In genomic region chr6:70738028-70738427, GRCh38 we compare ENCODE assay signal across 15 cellular contexts.
DNase-seq lines count a peak whose midpoint lies in the region; ATAC-seq, FAIRE-seq and TF ChIP-seq lines count a peak whose summit lies in the region.
"Had no signal": no experiment of that assay in that cellular context is flagged by ENCODE, and none has a peak within 500 bp of the region (broad histone marks: within the 10 kb centered on the region; RNA-seq: fewer than 3 reads in every experiment).

No MANE protein-coding gene starts in this region.

- peak; percentile 22 for DNase-seq in AG10803 (ENCODE audit: low read depth)
- DNase-seq in AG20443 (ENCODE audit: low spot score), result peak; percentile 8
- DNase-seq in astrocyte (ENCODE audit: low read depth), result peak; percentile 23
- peak; percentile 3 for DNase-seq in iris pigment epithelial cell (ENCODE audit: low read depth)
- DNase-seq in D721Med (ENCODE audit: insufficient read length, low spot score), result no peak
- no peak for DNase-seq in COLO829 (ENCODE audit: low spot score)
- DNase-seq: EL, HCEC 1CT, MV-4-11, NCI-H1417 treated with DMSO at 0.1 percent for 48 hours, NCI-H2029 treated with DMSO at 0.1 percent for 48 hours, NCI-H510A treated with DMSO at 0.1 percent for 48 hours had no signal

- H3K4me2 ChIP-seq in astrocyte (ENCODE audit: low read length), result no peak overlapping the region
- H3K4me2 ChIP-seq: BLaER1 treated with 17β-estradiol and CSF1 and Interleukin-3, amounts not matched to agents 10 nM and 100 nM had no signal

- no peaks in the 10 kb centered on the region for H4K20me1 ChIP-seq in astrocyte (ENCODE audit: insufficient read depth, low read length)
- H4K20me1 ChIP-seq: BLaER1 treated with 17β-estradiol and CSF1 and Interleukin-3, amounts not matched to agents 10 nM and 100 nM had no signal

- H3K27me3 ChIP-seq in astrocyte (ENCODE audit: insufficient read depth, low read length), result no peaks in the 10 kb centered on the region
- H3K27me3 ChIP-seq: BLaER1 treated with 17β-estradiol and CSF1 and Interleukin-3, amounts not matched to agents 10 nM and 100 nM had no signal

- H3K9me3 Mint-ChIP-seq in astrocyte (ENCODE audit: unreplicated experiment), result peaks cover 11% of the 10 kb centered on the region

- FAIRE-seq in astrocyte (lab: Jason Lieb, UNC) (no peak), D721Med (lab: Jason Lieb, UNC) (no peak)

- no peak for ATAC-seq in GM21360 (IDR thresholded peaks at IDR 0.05; ENCODE audit: unreplicated experiment)

- H3K27ac ChIP-seq in astrocyte (ENCODE audit: low read depth, low read length), result no peak overlapping the region
- H3K27ac ChIP-seq: BLaER1 treated with 17β-estradiol and CSF1 and Interleukin-3, amounts not matched to agents 10 nM and 100 nM had no signal

- H3K4me1 ChIP-seq in astrocyte (ENCODE audit: insufficient read depth, low read length), result no peaks in the 10 kb centered on the region
- H3K4me1 ChIP-seq: BLaER1 treated with 17β-estradiol and CSF1 and Interleukin-3, amounts not matched to agents 10 nM and 100 nM had no signal

- peaks cover 26% of the 10 kb centered on the region for H3K36me3 Mint-ChIP-seq in astrocyte (ENCODE audit: low read depth, unreplicated experiment)

- no peak overlapping the region for H3K27ac Mint-ChIP-seq in astrocyte (ENCODE audit: unreplicated experiment)
- H3K27ac Mint-ChIP-seq: IgD-negative memory B cell had no signal

- H2AFZ ChIP-seq in astrocyte (ENCODE audit: low read depth, low read length), result no peak overlapping the region

- no peaks in the 10 kb centered on the region for H3K79me2 ChIP-seq in astrocyte (ENCODE audit: insufficient read depth, low read length)

- no peaks in the 10 kb centered on the region for H3K36me3 ChIP-seq in astrocyte (ENCODE audit: insufficient read depth, low read length)

- H3K9me3 ChIP-seq in astrocyte (ENCODE audit: insufficient read depth, low read depth, low read length), result no peaks in the 10 kb centered on the region

- no peaks in the 10 kb centered on the region for H3K27me3 Mint-ChIP-seq in astrocyte (ENCODE audit: low read depth, unreplicated experiment)
- H3K27me3 Mint-ChIP-seq: IgD-negative memory B cell had no signal

- H3K4me1 Mint-ChIP-seq in astrocyte (ENCODE audit: low read depth, unreplicated experiment), result no peaks in the 10 kb centered on the region

- no peak overlapping the region for H3K9ac ChIP-seq in astrocyte (ENCODE audit: low read length)
- H3K9ac ChIP-seq: BLaER1 treated with 17β-estradiol and CSF1 and Interleukin-3, amounts not matched to agents 10 nM and 100 nM had no signal

- no peak overlapping the region for H3K4me3 Mint-ChIP-seq in astrocyte (ENCODE audit: unreplicated experiment)
- H3K4me3 Mint-ChIP-seq: IgD-negative memory B cell had no signal

- no peak for TF ChIP-seq CTCF in AG10803 (conservative IDR thresholded peaks at IDR 0.05; ENCODE audit: low read length)
- no peak for TF ChIP-seq CTCF in astrocyte (IDR thresholded peaks at IDR 0.05; ENCODE audit: insufficient read depth, low read depth, low read length)
- no peak for TF ChIP-seq CTCF in D721Med (IDR thresholded peaks at IDR 0.05; ENCODE audit: insufficient read depth, missing control alignments)

- H3K4me3 ChIP-seq in AG10803 (ENCODE audit: low read length) (no peak overlapping the region), astrocyte (ENCODE audit: insufficient read depth, low read depth, low read length) (no peak overlapping the region)
- H3K4me3 ChIP-seq: BLaER1 treated with 17β-estradiol and CSF1 and Interleukin-3, amounts not matched to agents 10 nM and 100 nM had no signal

Comparison
In these comparisons a context has a peak if more than half of its experiments do, and no peak if none do; other contexts are left out.
1. DNase-seq: peak in AG10803 (single experiment), AG20443 (single experiment), astrocyte (single experiment) and iris pigment epithelial cell (single experiment); none in D721Med (single experiment) and COLO829 (single experiment).